ENCODE assay signal across 1 cellular context in the genomic region with DNA sequence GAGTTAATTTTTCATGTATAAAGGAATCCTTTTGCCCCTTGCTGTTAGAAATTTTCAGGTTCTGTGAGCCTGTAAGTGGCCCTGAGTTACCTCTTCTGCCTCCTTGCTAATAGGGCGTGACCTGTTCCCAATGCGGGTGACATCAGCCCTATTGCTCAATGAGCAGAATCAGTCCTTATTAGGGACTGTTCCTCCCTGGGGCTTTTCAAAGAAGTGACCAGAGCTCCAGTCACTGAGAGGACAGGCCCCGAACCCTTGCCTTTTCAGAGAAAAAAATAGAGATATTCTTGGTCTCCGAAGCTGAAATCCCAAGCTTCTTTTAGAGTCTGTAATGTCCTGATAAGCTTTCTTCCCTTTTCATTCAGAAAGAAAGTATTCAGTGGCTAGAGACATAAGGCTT.
TF ChIP-seq lines count a peak whose summit lies in the region.

No MANE protein-coding gene starts in this region.

TF ChIP-seq in liver, 16 proteins besides CTCF, POLR2A, EP300 and RAD21 (continued from another document):
- TF ChIP-seq, protein P1, sequence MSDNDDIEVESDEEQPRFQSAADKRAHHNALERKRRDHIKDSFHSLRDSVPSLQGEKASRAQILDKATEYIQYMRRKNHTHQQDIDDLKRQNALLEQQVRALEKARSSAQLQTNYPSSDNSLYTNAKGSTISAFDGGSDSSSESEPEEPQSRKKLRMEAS (IDR thresholded peaks at IDR 0.05) = peak; percentile 30
- TF ChIP-seq TAF1 (conservative IDR thresholded peaks at IDR 0.05) (peak; percentile 47), GABPA (IDR thresholded peaks at IDR 0.05 in 1 of 2, conservative IDR thresholded peaks at IDR 0.05 in 1 of 2) (no peak), HNF4A (conservative IDR thresholded peaks at IDR 0.05) (peak; percentile 60 to 72), YY1 (IDR thresholded peaks at IDR 0.05) (peak; percentile 52), EGR1 (IDR thresholded peaks at IDR 0.05; ENCODE audit: low read depth in 2 of 2) (no peak), RXRA (IDR thresholded peaks at IDR 0.05) (peak; percentile 95 to 96), SP1 (IDR thresholded peaks at IDR 0.05) (peak; percentile 74), FOXA1 (IDR thresholded peaks at IDR 0.05) (no peak), NR2F2 (IDR thresholded peaks at IDR 0.05) (peak; percentile 63), JUND (IDR thresholded peaks at IDR 0.05) (peak; percentile 95 to 97)
- TF ChIP-seq, protein P2, sequence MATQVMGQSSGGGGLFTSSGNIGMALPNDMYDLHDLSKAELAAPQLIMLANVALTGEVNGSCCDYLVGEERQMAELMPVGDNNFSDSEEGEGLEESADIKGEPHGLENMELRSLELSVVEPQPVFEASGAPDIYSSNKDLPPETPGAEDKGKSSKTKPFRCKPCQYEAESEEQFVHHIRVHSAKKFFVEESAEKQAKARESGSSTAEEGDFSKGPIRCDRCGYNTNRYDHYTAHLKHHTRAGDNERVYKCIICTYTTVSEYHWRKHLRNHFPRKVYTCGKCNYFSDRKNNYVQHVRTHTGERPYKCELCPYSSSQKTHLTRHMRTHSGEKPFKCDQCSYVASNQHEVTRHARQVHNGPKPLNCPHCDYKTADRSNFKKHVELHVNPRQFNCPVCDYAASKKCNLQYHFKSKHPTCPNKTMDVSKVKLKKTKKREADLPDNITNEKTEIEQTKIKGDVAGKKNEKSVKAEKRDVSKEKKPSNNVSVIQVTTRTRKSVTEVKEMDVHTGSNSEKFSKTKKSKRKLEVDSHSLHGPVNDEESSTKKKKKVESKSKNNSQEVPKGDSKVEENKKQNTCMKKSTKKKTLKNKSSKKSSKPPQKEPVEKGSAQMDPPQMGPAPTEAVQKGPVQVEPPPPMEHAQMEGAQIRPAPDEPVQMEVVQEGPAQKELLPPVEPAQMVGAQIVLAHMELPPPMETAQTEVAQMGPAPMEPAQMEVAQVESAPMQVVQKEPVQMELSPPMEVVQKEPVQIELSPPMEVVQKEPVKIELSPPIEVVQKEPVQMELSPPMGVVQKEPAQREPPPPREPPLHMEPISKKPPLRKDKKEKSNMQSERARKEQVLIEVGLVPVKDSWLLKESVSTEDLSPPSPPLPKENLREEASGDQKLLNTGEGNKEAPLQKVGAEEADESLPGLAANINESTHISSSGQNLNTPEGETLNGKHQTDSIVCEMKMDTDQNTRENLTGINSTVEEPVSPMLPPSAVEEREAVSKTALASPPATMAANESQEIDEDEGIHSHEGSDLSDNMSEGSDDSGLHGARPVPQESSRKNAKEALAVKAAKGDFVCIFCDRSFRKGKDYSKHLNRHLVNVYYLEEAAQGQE (IDR thresholded peaks at IDR 0.05) = peak; percentile 29
- TF ChIP-seq, protein P3, sequence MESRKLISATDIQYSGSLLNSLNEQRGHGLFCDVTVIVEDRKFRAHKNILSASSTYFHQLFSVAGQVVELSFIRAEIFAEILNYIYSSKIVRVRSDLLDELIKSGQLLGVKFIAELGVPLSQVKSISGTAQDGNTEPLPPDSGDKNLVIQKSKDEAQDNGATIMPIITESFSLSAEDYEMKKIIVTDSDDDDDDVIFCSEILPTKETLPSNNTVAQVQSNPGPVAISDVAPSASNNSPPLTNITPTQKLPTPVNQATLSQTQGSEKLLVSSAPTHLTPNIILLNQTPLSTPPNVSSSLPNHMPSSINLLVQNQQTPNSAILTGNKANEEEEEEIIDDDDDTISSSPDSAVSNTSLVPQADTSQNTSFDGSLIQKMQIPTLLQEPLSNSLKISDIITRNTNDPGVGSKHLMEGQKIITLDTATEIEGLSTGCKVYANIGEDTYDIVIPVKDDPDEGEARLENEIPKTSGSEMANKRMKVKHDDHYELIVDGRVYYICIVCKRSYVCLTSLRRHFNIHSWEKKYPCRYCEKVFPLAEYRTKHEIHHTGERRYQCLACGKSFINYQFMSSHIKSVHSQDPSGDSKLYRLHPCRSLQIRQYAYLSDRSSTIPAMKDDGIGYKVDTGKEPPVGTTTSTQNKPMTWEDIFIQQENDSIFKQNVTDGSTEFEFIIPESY (IDR thresholded peaks at IDR 0.05) = no peak
- TF ChIP-seq, protein P4, sequence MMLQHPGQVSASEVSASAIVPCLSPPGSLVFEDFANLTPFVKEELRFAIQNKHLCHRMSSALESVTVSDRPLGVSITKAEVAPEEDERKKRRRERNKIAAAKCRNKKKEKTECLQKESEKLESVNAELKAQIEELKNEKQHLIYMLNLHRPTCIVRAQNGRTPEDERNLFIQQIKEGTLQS (IDR thresholded peaks at IDR 0.05) = peak; percentile 94
